ENCODE assay signal across 8 cellular contexts in the genomic region with DNA sequence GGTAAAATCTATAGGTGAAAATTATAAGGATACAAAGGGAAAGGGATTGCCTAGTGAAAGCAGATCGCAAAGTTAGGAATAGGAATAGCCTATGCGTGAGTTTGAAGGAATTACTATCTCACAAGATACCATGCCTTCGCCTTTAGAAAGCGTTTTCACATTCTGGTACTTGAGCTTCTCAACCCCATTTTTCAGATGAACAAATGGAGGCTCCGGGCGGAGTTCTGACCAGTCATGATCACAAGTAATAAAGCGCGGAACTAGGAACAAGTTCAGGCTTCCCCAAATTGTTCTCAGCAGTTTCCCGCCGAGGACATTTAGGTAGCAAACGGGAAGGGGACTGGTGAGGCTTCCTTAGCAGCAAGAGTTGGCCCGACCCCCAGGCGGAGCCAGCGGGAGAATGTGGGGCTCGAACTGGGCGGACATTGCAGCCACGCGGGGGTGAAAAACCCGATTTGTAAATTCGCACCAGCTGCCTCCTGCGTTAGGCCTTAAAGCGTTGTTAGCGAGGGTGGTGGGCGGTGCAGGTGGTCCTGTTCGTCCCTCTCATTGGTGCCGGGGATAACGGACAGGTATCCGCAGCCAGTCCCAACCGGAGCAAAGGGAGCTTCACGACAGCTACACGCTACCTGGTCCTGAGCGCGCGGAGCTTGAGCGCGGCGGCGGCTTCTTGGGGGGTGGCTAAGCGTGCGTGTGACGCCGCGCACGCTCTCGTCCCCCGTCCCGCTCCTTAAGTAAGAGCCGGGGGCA. TPM values are rescaled to one million over a fixed set of nuclear protein-coding genes. Genes with fewer than 3 reads are reported as not detected.
DNase-seq lines count a peak whose midpoint lies in the region; ATAC-seq and TF ChIP-seq lines count a peak whose summit lies in the region.

No MANE protein-coding gene starts in this region.

- H4K20me1 ChIP-seq in MM.1S (ENCODE audit: insufficient read depth, low read length): no peaks in the 10 kb centered on the region

- H3K36me3 ChIP-seq in MM.1S (replicated peaks; ENCODE audit: insufficient read depth, low read length) (no peaks in the 10 kb centered on the region), neuronal stem cell (replicated peaks in 1 of 2; ENCODE audit: control insufficient read depth in 2 of 2, insufficient read depth in 2 of 2, low read length in 2 of 2) (peaks cover 17 to 40% of the 10 kb centered on the region in 2 donors)

- H3K27ac ChIP-seq in MM.1S (ENCODE audit: low read length): no peak overlapping the region
- H3K27ac ChIP-seq in foreskin keratinocyte: no peak overlapping the region
- no peak overlapping the region for H3K27ac ChIP-seq in neuronal stem cell (replicated peaks; ENCODE audit: low read length)

- no peak for TF ChIP-seq CTCF in MM.1S (IDR thresholded peaks at IDR 0.05; ENCODE audit: low read length)
- TF ChIP-seq CTCF in foreskin keratinocyte (conservative IDR thresholded peaks at IDR 0.05): peak; percentile 1

- no CpG with 5 or more reads among the region's 48 CpGs for WGBS in neuronal stem cell (ENCODE audit: extremely low coverage in 2 of 2, insufficient read length in 2 of 2, insufficient replicate concordance in 1 of 2), 2 donors

- no peaks in the 10 kb centered on the region for H3K9me2 ChIP-seq in MM.1S (replicated peaks; ENCODE audit: insufficient read depth, low read length)

- H3K27me3 ChIP-seq in MM.1S (replicated peaks; ENCODE audit: insufficient read depth, low read length): peaks cover 26% of the 10 kb centered on the region
- H3K27me3 ChIP-seq in foreskin keratinocyte: peaks cover 31% of the 10 kb centered on the region
- peaks cover 0 to 27% (median 5%) of the 10 kb centered on the region in 3 experiments for H3K27me3 ChIP-seq in neuronal stem cell (ENCODE audit: control insufficient read depth in 3 of 3, insufficient read depth in 3 of 3, low read depth in 1 of 3, low read length in 3 of 3)

- ATAC-seq in GM18907 (IDR thresholded peaks at IDR 0.05; ENCODE audit: unreplicated experiment) (peak; percentile 81), foreskin keratinocyte (peak; percentile 91)

- no peak overlapping the region for H2BK12ac ChIP-seq in neuronal stem cell (ENCODE audit: low read length)

- H3K23ac ChIP-seq in neuronal stem cell (ENCODE audit: low read depth, low read length, poor library complexity): peak overlapping the region; percentile 35

- no peaks in the 10 kb centered on the region for H3K79me1 ChIP-seq in neuronal stem cell (ENCODE audit: low read depth, low read length)

- H3F3A ChIP-seq in MM.1S (ENCODE audit: insufficient read depth, low read length): no peaks in the 10 kb centered on the region

- no peak overlapping the region for H2BK120ac ChIP-seq in neuronal stem cell (ENCODE audit: low read depth, low read length)

- no peaks in the 10 kb centered on the region for H3K9me3 ChIP-seq in MM.1S (replicated peaks; ENCODE audit: insufficient read depth, low read length)
- no peaks in the 10 kb centered on the region for H3K9me3 ChIP-seq in neuronal stem cell (replicated peaks in 1 of 2; ENCODE audit: control insufficient read depth in 2 of 2, insufficient read depth in 1 of 2, low read depth in 1 of 2, low read length in 2 of 2)

- H3K14ac ChIP-seq in neuronal stem cell (ENCODE audit: low read length): no peak overlapping the region

- H4K91ac ChIP-seq in neuronal stem cell (ENCODE audit: low read depth, low read length, poor library complexity): no peak overlapping the region

- H4K8ac ChIP-seq in neuronal stem cell (ENCODE audit: low read depth, low read length): no peak overlapping the region

- H2BK5ac ChIP-seq in neuronal stem cell (ENCODE audit: low read length): no peak overlapping the region

- 0 out of 2 replicates have a peak overlapping the region, but pooled peaks have one; percentile 2 for H3K4me2 ChIP-seq in MM.1S (ENCODE audit: low read depth, low read length)
- peak overlapping the region; percentile 86 for H3K4me2 ChIP-seq in neuronal stem cell (ENCODE audit: insufficient read depth, low read length, poor library complexity, severe bottlenecking)

- H2AFZ ChIP-seq in MM.1S (ENCODE audit: low read length) (no peak overlapping the region), neuronal stem cell (ENCODE audit: low read length) (no peak overlapping the region)

- H3K4me3 ChIP-seq in MM.1S (ENCODE audit: low read length) (no peak overlapping the region), neuronal stem cell (ENCODE audit: low read length in 2 of 2) (peak overlapping the region in 1 of 2 donors; percentile 70)

- H2BK15ac ChIP-seq in neuronal stem cell (ENCODE audit: low read length): no peak overlapping the region

- H3K18ac ChIP-seq in neuronal stem cell (ENCODE audit: low read length): peak overlapping the region; percentile 82

- peaks cover 8% of the 10 kb centered on the region for H3K4me1 ChIP-seq in MM.1S (ENCODE audit: low read length)
- H3K4me1 ChIP-seq in foreskin keratinocyte: no peaks in the 10 kb centered on the region
- H3K4me1 ChIP-seq in neuronal stem cell (ENCODE audit: control insufficient read depth in 2 of 2, insufficient read depth in 1 of 2, low read depth in 1 of 2, low read length in 2 of 2): peaks cover 0 to 8% of the 10 kb centered on the region in 2 donors

- H3K4ac ChIP-seq in neuronal stem cell (ENCODE audit: low read length): no peak overlapping the region

- H3K79me2 ChIP-seq in MM.1S (ENCODE audit: low read length): no peaks in the 10 kb centered on the region

- H3K9ac ChIP-seq in MM.1S (ENCODE audit: low read length) (no peak overlapping the region), neuronal stem cell (ENCODE audit: low read depth, low read length, poor library complexity) (no peak overlapping the region)

- DNase-seq in MM.1S (no peak), foreskin keratinocyte (peak; percentile 71 to 85), neuronal stem cell (ENCODE audit: low spot score) (peak; percentile 85), NCI-H1417 treated with DMSO at 0.1 percent for 48 hours (lab: John Stamatoyannopoulos, UW) (no peak), NCI-H524 treated with DMSO at 0.1 percent for 48 hours (lab: John Stamatoyannopoulos, UW) (no peak)
- DNase-seq in activated T-helper 9 cell treated with anti-CD3 and anti-CD28 coated beads, Interleukin-2, amount 50 U/mL, for 16 hours (ENCODE audit: low read depth): peak; percentile 53
- peak; percentile 79 for DNase-seq in stimulated activated naive CD4-positive, alpha-beta T cell treated with Interleukin-2 at 50 U/mL for 16 hours (lab: John Stamatoyannopoulos, UW)

- no peak overlapping the region for H2AK5ac ChIP-seq in neuronal stem cell (ENCODE audit: low read depth, low read length)

RNA-seq across cellular contexts. Expression of a gene that starts 15.4 kb away (rescaled TPM):
- 0.99 and 1.2 TPM in 2 replicates for total RNA-seq in foreskin keratinocyte
- 0.64 and 1.7 TPM in 2 replicates for polyA plus RNA-seq in foreskin keratinocyte
- polyA plus RNA-seq in neuronal stem cell (2013, experiment 1 of 2): 15.6 TPM
- polyA plus RNA-seq in neuronal stem cell (2013, experiment 2 of 2): 17.4 TPM

RNA-seq across cellular contexts. Expression of a gene that starts 25.4 kb away (rescaled TPM):
- total RNA-seq in foreskin keratinocyte: not detected in 2 replicates
- polyA plus RNA-seq in foreskin keratinocyte: not detected in 2 replicates
- not detected for polyA plus RNA-seq in neuronal stem cell (2013, experiment 1 of 2)
- not detected for polyA plus RNA-seq in neuronal stem cell (2013, experiment 2 of 2)

RNA-seq across cellular contexts. Expression of a gene that starts 34.7 kb away (rescaled TPM):
- total RNA-seq in foreskin keratinocyte: 5.3 and 6.1 TPM in 2 replicates
- 2.6 and 3.6 TPM in 2 replicates for polyA plus RNA-seq in foreskin keratinocyte
- polyA plus RNA-seq in neuronal stem cell (2013, experiment 1 of 2): 7.6 TPM
- 6.8 TPM for polyA plus RNA-seq in neuronal stem cell (2013, experiment 2 of 2)

RNA-seq across cellular contexts. Expression of a gene that starts 34.9 kb away (rescaled TPM):
- total RNA-seq in foreskin keratinocyte: 48.1 and 48.7 TPM in 2 replicates
- polyA plus RNA-seq in foreskin keratinocyte: 55.5 and 57.7 TPM in 2 replicates
- 38.6 TPM for polyA plus RNA-seq in neuronal stem cell (2013, experiment 1 of 2)
- polyA plus RNA-seq in neuronal stem cell (2013, experiment 2 of 2): 37.5 TPM

RNA-seq across cellular contexts. Expression of a gene that starts 44.8 kb away (rescaled TPM):
- 0.65 and 0.88 TPM in 2 replicates for total RNA-seq in foreskin keratinocyte
- polyA plus RNA-seq in foreskin keratinocyte: 0.29 and 0.45 TPM in 2 replicates
- polyA plus RNA-seq in neuronal stem cell (2013, experiment 1 of 2): 0.24 TPM
- polyA plus RNA-seq in neuronal stem cell (2013, experiment 2 of 2): 0.33 TPM

Comparison
In these comparisons a context has a peak if more than half of its experiments do, and no peak if none do; other contexts are left out.
1. DNase-seq: peak in activated T-helper 9 cell treated with anti-CD3 and anti-CD28 coated beads, Interleukin-2, amount 50 U/mL, for 16 hours (single experiment), foreskin keratinocyte (2 of 2), neuronal stem cell (single experiment) and stimulated activated naive CD4-positive, alpha-beta T cell treated with Interleukin-2 at 50 U/mL for 16 hours (single experiment); none in MM.1S (single experiment), NCI-H1417 treated with DMSO at 0.1 percent for 48 hours (single experiment) and NCI-H524 treated with DMSO at 0.1 percent for 48 hours (single experiment).